Comparison of ENCODE assay signal across 15 cellular contexts in the genomic region with DNA sequence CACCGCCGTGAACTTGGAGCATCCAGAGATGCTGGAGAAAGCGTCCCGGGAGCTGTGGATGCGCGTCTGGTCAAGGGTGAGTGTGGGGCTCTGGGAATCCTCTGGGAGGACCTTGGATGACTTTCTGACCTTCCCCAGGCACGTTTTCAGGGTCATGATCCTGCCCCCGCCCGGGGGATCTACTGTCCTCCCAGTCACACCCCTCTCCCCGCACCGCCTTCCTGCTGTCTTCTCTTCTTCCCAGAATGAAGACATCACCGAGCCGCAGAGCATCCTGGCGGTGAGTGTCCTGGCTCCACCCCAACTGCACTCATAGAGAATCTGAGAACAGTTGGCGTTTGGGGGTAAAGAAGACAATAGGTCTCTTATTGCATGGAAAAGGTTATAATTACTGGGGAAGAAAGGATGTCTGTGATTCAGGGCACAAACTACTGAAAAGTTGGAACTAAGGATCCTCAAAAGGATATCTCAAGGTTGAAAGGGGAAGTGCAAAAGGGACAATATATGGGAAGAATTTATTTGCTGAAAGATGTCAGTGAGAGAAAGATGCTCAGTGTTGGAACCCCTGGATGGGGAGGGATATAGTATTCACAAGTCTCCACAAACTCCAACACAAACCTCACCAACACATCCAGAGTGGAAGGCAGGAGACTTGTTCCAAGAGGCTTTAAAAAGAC. TPM values are rescaled to one million over a fixed set of nuclear protein-coding genes. Genes with fewer than 3 reads are reported as not detected.
DNase-seq lines count a peak whose midpoint lies in the region; ATAC-seq and TF ChIP-seq lines count a peak whose summit lies in the region.
"Had no signal": no experiment of that assay in that cellular context is flagged by ENCODE, and none has a peak within 500 bp of the region (broad histone marks: within the 10 kb centered on the region; RNA-seq: fewer than 3 reads in every experiment).

No MANE protein-coding gene starts in this region.

- no peak for ATAC-seq in activated T-cell treated with anti-CD3 and anti-CD28 coated beads, Interleukin-2, amount 50 U/mL, for 72 hours (replicated peaks in 1 of 2)
- ATAC-seq in gastroesophageal sphincter (no peak), HG02623 (IDR thresholded peaks at IDR 0.05; ENCODE audit: unreplicated experiment) (no peak), GM21825 (IDR thresholded peaks at IDR 0.05; ENCODE audit: unreplicated experiment) (no peak), HG03139 (IDR thresholded peaks at IDR 0.05; ENCODE audit: unreplicated experiment) (no peak)

- peaks cover 14 to 28% of the 10 kb centered on the region in 2 donors for H3K36me3 Mint-ChIP-seq in activated T-cell treated with anti-CD3 and anti-CD28 coated beads, Interleukin-2, amount 50 U/mL, for 72 hours (ENCODE audit: insufficient read depth in 2 of 2)
- H3K36me3 Mint-ChIP-seq in activated CD4-positive, alpha-beta memory T cell treated with anti-CD3 and anti-CD28 coated beads for 36 hours = peaks cover 48% of the 10 kb centered on the region

- H3K36me3 ChIP-seq in gastroesophageal sphincter = peaks cover 0 to 39% of the 10 kb centered on the region in 2 donors
- H3K36me3 ChIP-seq in skeletal muscle tissue (ENCODE audit: control insufficient read depth in 3 of 3, insufficient read depth in 3 of 3, low read length in 3 of 3) = peaks cover 28 to 47% (median 31%) of the 10 kb centered on the region in 3 donors

- no peaks in the 10 kb centered on the region for H3K9me3 ChIP-seq in gastroesophageal sphincter
- no peaks in the 10 kb centered on the region for H3K9me3 ChIP-seq in skeletal muscle tissue (ENCODE audit: control insufficient read depth in 3 of 3, low read length in 3 of 3)
- H3K9me3 ChIP-seq: esophagus squamous epithelium had no signal

- TF ChIP-seq CTCF in gastroesophageal sphincter (IDR thresholded peaks at IDR 0.05) = no peak

- peak overlapping the region; percentile 99 for H3K27ac Mint-ChIP-seq in activated T-cell treated with anti-CD3 and anti-CD28 coated beads, Interleukin-2, amount 50 U/mL, for 72 hours
- peak overlapping the region; percentile 92 for H3K27ac Mint-ChIP-seq in activated CD4-positive, alpha-beta memory T cell treated with anti-CD3 and anti-CD28 coated beads for 36 hours

- POLR2A ChIA-PET in activated CD4-positive, alpha-beta memory T cell treated with anti-CD3 and anti-CD28 coated beads for 36 hours (lab: Charles Lee) = interaction anchor here (1.1 to 3.1 kb wide), 5 partner anchors 10 to 34 kb away, joined by 4 to 27 read pairs (median 6); a partner anchor contains a TSS

- H3K27me3 ChIP-seq in gastroesophageal sphincter (no peaks in the 10 kb centered on the region), skeletal muscle tissue (ENCODE audit: control insufficient read depth in 3 of 3, insufficient read depth in 3 of 3, low read length in 3 of 3) (no peaks in the 10 kb centered on the region)
- H3K27me3 ChIP-seq: esophagus squamous epithelium had no signal

- intact Hi-C loops in activated CD4-positive, alpha-beta memory T cell treated with anti-CD3 and anti-CD28 coated beads for 36 hours (cut with micrococcal nuclease) = no loop called here

- WGBS in gastroesophageal sphincter (ENCODE audit: low coverage in 1 of 2), 2 donors = 70 to 90% methylated on average over 4 to 6 of the region's 15 CpGs

- H3K9me3 Mint-ChIP-seq in activated T-cell treated with anti-CD3 and anti-CD28 coated beads, Interleukin-2, amount 50 U/mL, for 72 hours = no peaks in the 10 kb centered on the region
- peaks cover 5% of the 10 kb centered on the region for H3K9me3 Mint-ChIP-seq in activated CD4-positive, alpha-beta memory T cell treated with anti-CD3 and anti-CD28 coated beads for 36 hours

- H3K9ac ChIP-seq in skeletal muscle tissue (ENCODE audit: low read depth in 1 of 3, low read length in 3 of 3) = no peak overlapping the region

- H3K27ac ChIP-seq in gastroesophageal sphincter (peak overlapping the region in 3 of 4 donors; percentile 85 to 89 (median 85)), skeletal muscle tissue (ENCODE audit: low read depth, low read length) (peak overlapping the region; percentile 84)

- H3K4me1 ChIP-seq in gastroesophageal sphincter (peaks cover 0 to 33% (median 15%) of the 10 kb centered on the region in 3 donors), skeletal muscle tissue (ENCODE audit: control insufficient read depth in 3 of 3, insufficient read depth in 3 of 3, low read length in 3 of 3) (peaks cover 10 to 21% (median 13%) of the 10 kb centered on the region in 3 donors)

- TF ChIP-seq EP300 in gastroesophageal sphincter (IDR thresholded peaks at IDR 0.05) = no peak

- peak overlapping the region; percentile 96 to 99 for H3K4me3 Mint-ChIP-seq in activated T-cell treated with anti-CD3 and anti-CD28 coated beads, Interleukin-2, amount 50 U/mL, for 72 hours
- H3K4me3 Mint-ChIP-seq in activated CD4-positive, alpha-beta memory T cell treated with anti-CD3 and anti-CD28 coated beads for 36 hours = peak overlapping the region; percentile 91

- DNase-seq in activated T-cell treated with anti-CD3 and anti-CD28 coated beads, Interleukin-2, amount 50 U/mL, for 72 hours = no peak
- no peak for DNase-seq in activated T-cell treated with anti-CD3 and anti-CD28 coated beads for 4 hours
- peak; percentile 56 for DNase-seq in activated CD4-positive, alpha-beta memory T cell treated with anti-CD3 and anti-CD28 coated beads for 36 hours
- DNase-seq: esophagus squamous epithelium, GF-D8, GOT3, NCI-H446 treated with DMSO at 0.1 percent for 48 hours, retina, SHP77 treated with DMSO at 0.1 percent for 48 hours had no signal

- CTCF ChIA-PET in activated CD4-positive, alpha-beta memory T cell treated with anti-CD3 and anti-CD28 coated beads for 36 hours (lab: Charles Lee) = interaction anchor here (0.6 to 1.9 kb wide), 2 partner anchors 24 to 151 kb away, joined by 3 to 13 read pairs; no protein-coding TSS in a partner anchor

- H3K4me3 ChIP-seq in gastroesophageal sphincter = peak overlapping the region in 1 of 2 donors; percentile 87
- peak overlapping the region; percentile 49 to 95 (median 56) for H3K4me3 ChIP-seq in skeletal muscle tissue (ENCODE audit: low read length in 3 of 3)

- TF ChIP-seq POLR2A in gastroesophageal sphincter (IDR thresholded peaks at IDR 0.05) = no peak

- no peaks in the 10 kb centered on the region for H3K27me3 Mint-ChIP-seq in activated T-cell treated with anti-CD3 and anti-CD28 coated beads, Interleukin-2, amount 50 U/mL, for 72 hours (ENCODE audit: low read depth)
- H3K27me3 Mint-ChIP-seq in activated CD4-positive, alpha-beta memory T cell treated with anti-CD3 and anti-CD28 coated beads for 36 hours = no peaks in the 10 kb centered on the region

- peaks cover 59% of the 10 kb centered on the region for H3K4me1 Mint-ChIP-seq in activated T-cell treated with anti-CD3 and anti-CD28 coated beads, Interleukin-2, amount 50 U/mL, for 72 hours (ENCODE audit: low read depth)
- peaks cover 50% of the 10 kb centered on the region for H3K4me1 Mint-ChIP-seq in activated CD4-positive, alpha-beta memory T cell treated with anti-CD3 and anti-CD28 coated beads for 36 hours (ENCODE audit: low read depth)

RNA-seq across cellular contexts. Expression of a gene that starts 1.9 kb away (rescaled TPM):
- total RNA-seq in activated T-cell treated with anti-CD3 and anti-CD28 coated beads, Interleukin-2, amount 50 U/mL, for 72 hours = 100 to 1,000 TPM; 242 to 298 TPM
- 100 to 1,000 TPM; 218 to 224 TPM for total RNA-seq in activated CD4-positive, alpha-beta memory T cell treated with anti-CD3 and anti-CD28 coated beads for 36 hours
- 100 to 1,000 TPM in 3 of 4 donors, 10 to 100 TPM in 1; 98.1 to 128 (median 120) TPM for total RNA-seq in gastroesophageal sphincter
- 61.6 TPM for total RNA-seq in skeletal muscle tissue

RNA-seq across cellular contexts. Expression of a gene that starts 19.6 kb away (rescaled TPM):
- 1 to 10 TPM; 1.3 to 1.5 TPM for total RNA-seq in activated T-cell treated with anti-CD3 and anti-CD28 coated beads, Interleukin-2, amount 50 U/mL, for 72 hours
- total RNA-seq in activated CD4-positive, alpha-beta memory T cell treated with anti-CD3 and anti-CD28 coated beads for 36 hours = under 1 TPM; 0.29 to 0.70 TPM
- 1 to 10 TPM in 1 of 4 donors, under 1 TPM in 2, not detected in 1; 0.40 to 1.4 (median 0.49) TPM for total RNA-seq in gastroesophageal sphincter
- total RNA-seq in skeletal muscle tissue = 1.0 TPM

RNA-seq across cellular contexts. Expression of a gene that starts 23.0 kb away (rescaled TPM):
- total RNA-seq in activated T-cell treated with anti-CD3 and anti-CD28 coated beads, Interleukin-2, amount 50 U/mL, for 72 hours = 100 to 1,000 TPM; 126 to 128 TPM
- 100 to 1,000 TPM; 117 to 129 TPM for total RNA-seq in activated CD4-positive, alpha-beta memory T cell treated with anti-CD3 and anti-CD28 coated beads for 36 hours
- total RNA-seq in gastroesophageal sphincter (10 to 100 TPM; 10.1 to 14.5 (median 13.6) TPM), skeletal muscle tissue (9.4 TPM)

RNA-seq across cellular contexts. Expression of a gene that starts 43.3 kb away (rescaled TPM):
- total RNA-seq in activated T-cell treated with anti-CD3 and anti-CD28 coated beads, Interleukin-2, amount 50 U/mL, for 72 hours = not detected
- total RNA-seq in activated CD4-positive, alpha-beta memory T cell treated with anti-CD3 and anti-CD28 coated beads for 36 hours = not detected
- not detected for total RNA-seq in gastroesophageal sphincter
- not detected for total RNA-seq in skeletal muscle tissue
- total RNA-seq: esophagus squamous epithelium, kidney epithelial cell had no signal

RNA-seq across cellular contexts. Expression of a gene that starts 50.8 kb away (rescaled TPM):
- total RNA-seq in activated T-cell treated with anti-CD3 and anti-CD28 coated beads, Interleukin-2, amount 50 U/mL, for 72 hours = under 1 TPM in 1 of 2 donors, not detected in 1; 0.09 TPM
- total RNA-seq in activated CD4-positive, alpha-beta memory T cell treated with anti-CD3 and anti-CD28 coated beads for 36 hours = under 1 TPM in 1 of 2 experiments, not detected in 1; 0.17 TPM
- total RNA-seq in gastroesophageal sphincter = not detected
- total RNA-seq in skeletal muscle tissue = 4.7 TPM
- total RNA-seq: kidney epithelial cell had no signal

Comparison
In these comparisons a context has a peak if more than half of its experiments do, and no peak if none do; other contexts are left out.
1. RNA of a gene that starts 23.0 kb away (total RNA-seq): 117 to 129 TPM in activated CD4-positive, alpha-beta memory T cell treated with anti-CD3 and anti-CD28 coated beads for 36 hours and 126 to 128 TPM in activated T-cell treated with anti-CD3 and anti-CD28 coated beads, Interleukin-2, amount 50 U/mL, for 72 hours; 10.1 to 14.5 TPM in gastroesophageal sphincter and 9.4 TPM in skeletal muscle tissue (single experiment); every median in the first group is over 4 times any median in the second.